ENCODE assay signal across 1 cellular context in genomic region chr11:47162426-47162825, GRCh38.
TF ChIP-seq lines count a peak whose summit lies in the region.

No MANE protein-coding gene starts in this region.

TF ChIP-seq in IMR-90, 13 proteins besides CTCF, POLR2A, EP300 and RAD21:
- TF ChIP-seq ELK1 (IDR thresholded peaks at IDR 0.05; ENCODE audit: borderline replicate concordance, low read depth, low read length) (no peak), FOS (IDR thresholded peaks at IDR 0.05; ENCODE audit: low read depth, low read length) (no peak), RCOR1 (IDR thresholded peaks at IDR 0.05; ENCODE audit: insufficient replicate concordance, low read length) (no peak), MAZ (IDR thresholded peaks at IDR 0.05; ENCODE audit: borderline replicate concordance, low read depth, low read length) (no peak), MXI1 (IDR thresholded peaks at IDR 0.05; ENCODE audit: borderline replicate concordance, low read depth, low read length) (no peak), RFX5 (IDR thresholded peaks at IDR 0.05; ENCODE audit: low read depth, low read length) (no peak), NFE2L2 (IDR thresholded peaks at IDR 0.05; ENCODE audit: low read depth, low read length) (no peak), CHD1 (IDR thresholded peaks at IDR 0.05; ENCODE audit: low read depth, low read length) (no peak), CEBPB (IDR thresholded peaks at IDR 0.05; ENCODE audit: low read depth, low read length) (no peak), USF2 (IDR thresholded peaks at IDR 0.05; ENCODE audit: low read depth, low read length) (no peak), SMC3 (IDR thresholded peaks at IDR 0.05; ENCODE audit: low read depth, low read length) (no peak), MAFK (IDR thresholded peaks at IDR 0.05; ENCODE audit: low read depth, low read length) (no peak), BHLHE40 (IDR thresholded peaks at IDR 0.05; ENCODE audit: low read depth, low read length) (no peak)
TF ChIP-seq in IMR-90: peak in this region for 0.
